In genomic region chr13:18949970-18950369, GRCh38 we compare ENCODE assay signal across 23 cellular contexts.
"Had no signal": no experiment of that assay in that cellular context is flagged by ENCODE, and none has a peak within 500 bp of the region (broad histone marks: within the 10 kb centered on the region; RNA-seq: fewer than 3 reads in every experiment).

No MANE protein-coding gene starts in this region.

- H3K4me3 Mint-ChIP-seq: naive thymus-derived CD4-positive, alpha-beta T cell; nephron; neural progenitor cell; stimulated activated naive CD8-positive, alpha-beta T cell treated with anti-CD3 and anti-CD28 coated beads, Interleukin-15, amount 100 ng/mL, for 72 hours had no signal

- H3K4me1 ChIP-seq: gastrocnemius medialis, neural progenitor cell, prostate gland, suprapubic skin, transverse colon, vagina had no signal

- H3K4me1 Mint-ChIP-seq: naive thymus-derived CD4-positive, alpha-beta T cell; nephron; neural progenitor cell; stimulated activated naive CD8-positive, alpha-beta T cell treated with anti-CD3 and anti-CD28 coated beads, Interleukin-15, amount 100 ng/mL, for 72 hours had no signal

- H3K36me3 Mint-ChIP-seq: neural progenitor cell had no signal

- H3K27ac Mint-ChIP-seq: naive thymus-derived CD4-positive, alpha-beta T cell; nephron; neural progenitor cell; stimulated activated naive CD8-positive, alpha-beta T cell treated with anti-CD3 and anti-CD28 coated beads, Interleukin-15, amount 100 ng/mL, for 72 hours had no signal

- H3K27ac ChIP-seq: dorsolateral prefrontal cortex, epithelial cell of prostate, gastrocnemius medialis, neural progenitor cell, prostate gland, skin epidermis, suprapubic skin, transverse colon, vagina had no signal

- H3K27me3 ChIP-seq: gastrocnemius medialis, neural progenitor cell, suprapubic skin, transverse colon, vagina had no signal

- H3K9me3 ChIP-seq: gastrocnemius medialis, prostate gland, suprapubic skin, vagina had no signal

- H3K27me3 Mint-ChIP-seq: naive thymus-derived CD4-positive, alpha-beta T cell; stimulated activated naive CD8-positive, alpha-beta T cell treated with anti-CD3 and anti-CD28 coated beads, Interleukin-15, amount 100 ng/mL, for 72 hours had no signal

- ATAC-seq: esophagus mucosa; gastrocnemius medialis; left lobe of liver; naive thymus-derived CD4-positive, alpha-beta T cell; right cardiac atrium; stimulated activated naive CD8-positive, alpha-beta T cell treated with anti-CD3 and anti-CD28 coated beads, Interleukin-15, amount 100 ng/mL, for 72 hours had no signal

- H3K9me3 Mint-ChIP-seq: stimulated activated naive CD8-positive, alpha-beta T cell treated with anti-CD3 and anti-CD28 coated beads, Interleukin-15, amount 100 ng/mL, for 72 hours had no signal

- H3K4me2 ChIP-seq: neural progenitor cell had no signal

- H3K36me3 ChIP-seq: gastrocnemius medialis, neural progenitor cell, prostate gland, suprapubic skin, transverse colon, vagina had no signal

- H3K9ac ChIP-seq: neural progenitor cell had no signal

- H3K4me3 ChIP-seq: dorsolateral prefrontal cortex, gastrocnemius medialis, neural progenitor cell, prostate gland, skin epidermis, suprapubic skin, transverse colon, vagina had no signal

- DNase-seq: effector CD4-positive, alpha-beta T cell; foreskin fibroblast; gastrocnemius medialis; head of caudate nucleus; mesenchymal stem cell; midbrain; naive thymus-derived CD4-positive, alpha-beta T cell; stimulated activated CD4-positive, alpha-beta T cell treated with anti-CD3 and anti-CD28 coated beads, Interleukin-15, amount 100 ng/mL, for 24 hours; stimulated activated CD4-positive, alpha-beta T cell treated with anti-CD3 and anti-CD28 coated beads, Interleukin-2, amount 100 ng/mL, for 48 hours; stimulated activated naive CD4-positive, alpha-beta T cell; stimulated activated naive CD8-positive, alpha-beta T cell treated with anti-CD3 and anti-CD28 coated beads, Interleukin-15, amount 100 ng/mL, for 72 hours; transverse colon had no signal
